In genomic region chr1:223129229-223129851, GRCh38 we compare ENCODE assay signal across 7 cellular contexts. TPM values are rescaled to one million over a fixed set of nuclear protein-coding genes. Genes with fewer than 3 reads are reported as not detected.
A peak's percentile ranks its signal among the peaks of the same experiment; 100 is the strongest.
DNase-seq lines count a peak whose midpoint lies in the region; ATAC-seq and TF ChIP-seq lines count a peak whose summit lies in the region.

No MANE protein-coding gene starts in this region.

- H3K9ac ChIP-seq in Karpas-422 (ENCODE audit: low read length), result no peak overlapping the region

- POLR2A ChIA-PET in naive thymus-derived CD8-positive, alpha-beta T cell (lab: Charles Lee), result no interaction called here

- H3K9me3 ChIP-seq in Karpas-422 (ENCODE audit: low read length), result no peaks in the 10 kb centered on the region

- no peaks in the 10 kb centered on the region for H4K20me1 ChIP-seq in Karpas-422 (ENCODE audit: insufficient read depth, low read depth, low read length)

- H3K36me3 Mint-ChIP-seq in naive thymus-derived CD8-positive, alpha-beta T cell, result peaks cover 0 to 1% (median 0%) of the 10 kb centered on the region in 3 donors

- H3K4me3 ChIP-seq in Karpas-422 (ENCODE audit: low read length), result no peak overlapping the region
- H3K4me3 ChIP-seq in epithelial cell of proximal tubule (ENCODE audit: low read depth, low read length), result peak overlapping the region; percentile 45

- H3K27me3 ChIP-seq in Karpas-422 (ENCODE audit: low read length), result 0 out of 2 replicates have a peak, but pooled peaks cover 2% of the 10 kb centered on the region

- H2AFZ ChIP-seq in Karpas-422 (ENCODE audit: low read length), result no peak overlapping the region

- H3K4me1 Mint-ChIP-seq in naive thymus-derived CD8-positive, alpha-beta T cell, result peaks cover 14 to 23% (median 20%) of the 10 kb centered on the region in 4 donors

- no peak overlapping the region for H3K27ac ChIP-seq in Karpas-422 (ENCODE audit: low read length)

- no peak overlapping the region for H3K4me2 ChIP-seq in Karpas-422 (ENCODE audit: low read depth, low read length, poor library complexity, severe bottlenecking)

- no peaks in the 10 kb centered on the region for H3K36me3 ChIP-seq in Karpas-422 (ENCODE audit: insufficient read depth, low read length)

- DNase-seq in Karpas-422, result peak; percentile 76
- peak; percentile 62 for DNase-seq in activated T-cell treated with anti-CD3 and anti-CD28 coated beads for 1 hour (ENCODE audit: low read depth)
- no peak for DNase-seq in epithelial cell of proximal tubule (ENCODE audit: low read depth)
- DNase-seq in naive thymus-derived CD8-positive, alpha-beta T cell, result peak; percentile 27 to 77 (median 56)
- DNase-seq in stimulated activated naive CD4-positive, alpha-beta T cell treated with Interleukin-2 at 50 U/mL for 16 hours (lab: John Stamatoyannopoulos, UW), result peak; percentile 42
- no peak for DNase-seq in NCI-H2171 treated with DMSO at 0.1 percent for 48 hours (lab: John Stamatoyannopoulos, UW)

- peak overlapping the region in 9 of 10 donors; percentile 30 to 86 (median 60) for H3K4me3 Mint-ChIP-seq in naive thymus-derived CD8-positive, alpha-beta T cell

- peak; percentile 91 for TF ChIP-seq CTCF in epithelial cell of proximal tubule (conservative IDR thresholded peaks at IDR 0.05; ENCODE audit: low read depth, low read length)

- peak; percentile 61 for ATAC-seq in GM19438 (IDR thresholded peaks at IDR 0.05; ENCODE audit: low read depth, unreplicated experiment)
- ATAC-seq in naive thymus-derived CD8-positive, alpha-beta T cell, result peak; percentile 67 to 74

- no peaks in the 10 kb centered on the region for H3K9me2 ChIP-seq in Karpas-422 (replicated peaks; ENCODE audit: insufficient read depth, low read length)

- no peaks in the 10 kb centered on the region for H3K9me3 Mint-ChIP-seq in naive thymus-derived CD8-positive, alpha-beta T cell

- peaks cover 0 to 16% (median 12%) of the 10 kb centered on the region in 5 donors for H3K27me3 Mint-ChIP-seq in naive thymus-derived CD8-positive, alpha-beta T cell

- no peaks in the 10 kb centered on the region for H3K79me2 ChIP-seq in Karpas-422 (ENCODE audit: low read length)

- H3K27ac Mint-ChIP-seq in naive thymus-derived CD8-positive, alpha-beta T cell, result peak overlapping the region in 1 of 10 donors; percentile 47

- H3K4me1 ChIP-seq in Karpas-422 (ENCODE audit: low read length), result peaks cover 49% of the 10 kb centered on the region

RNA-seq across cellular contexts. Expression of gene TLR5, which starts 13.7 kb away (rescaled TPM):
- total RNA-seq in Karpas-422 (2014; rRNA removed; shearing (Covaris generic); ENCODE audit: low replicate concordance), result not detected in 2 replicates
- under 0.01 and 0.12 TPM in 2 replicates for total RNA-seq in epithelial cell of proximal tubule
- total RNA-seq in naive thymus-derived CD8-positive, alpha-beta T cell, result 1 to 10 TPM; 1.2 to 1.9 TPM
- polyA plus RNA-seq in naive thymus-derived CD8-positive, alpha-beta T cell, result 1 to 10 TPM; 1.1 to 3.6 (median 1.2) TPM

Comparison
In these comparisons a context has a peak if more than half of its experiments do, and no peak if none do; other contexts are left out.
1. DNase-seq: peak in Karpas-422 (single experiment), activated T-cell treated with anti-CD3 and anti-CD28 coated beads for 1 hour (single experiment), naive thymus-derived CD8-positive, alpha-beta T cell (10 of 10) and stimulated activated naive CD4-positive, alpha-beta T cell treated with Interleukin-2 at 50 U/mL for 16 hours (single experiment); none in epithelial cell of proximal tubule (single experiment) and NCI-H2171 treated with DMSO at 0.1 percent for 48 hours (single experiment).